ENCODE assay signal across 1 cellular context in genomic region chr6:27136978-27137814, GRCh38.
TF ChIP-seq lines count a peak whose summit lies in the region.

No MANE protein-coding gene starts in this region.

TF ChIP-seq in K562, 482 proteins besides CTCF, POLR2A, EP300 and RAD21:
- TF ChIP-seq CEBPB (tag; IDR thresholded peaks at IDR 0.05), result peak; percentile 91
- TF ChIP-seq TRIM28 (IDR thresholded peaks at IDR 0.05), result no peak
- TF ChIP-seq, protein P1, sequence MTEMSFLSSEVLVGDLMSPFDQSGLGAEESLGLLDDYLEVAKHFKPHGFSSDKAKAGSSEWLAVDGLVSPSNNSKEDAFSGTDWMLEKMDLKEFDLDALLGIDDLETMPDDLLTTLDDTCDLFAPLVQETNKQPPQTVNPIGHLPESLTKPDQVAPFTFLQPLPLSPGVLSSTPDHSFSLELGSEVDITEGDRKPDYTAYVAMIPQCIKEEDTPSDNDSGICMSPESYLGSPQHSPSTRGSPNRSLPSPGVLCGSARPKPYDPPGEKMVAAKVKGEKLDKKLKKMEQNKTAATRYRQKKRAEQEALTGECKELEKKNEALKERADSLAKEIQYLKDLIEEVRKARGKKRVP (CRISPR knock-in tag; IDR thresholded peaks at IDR 0.05), result 0 out of 2 replicates have a peak, but pooled peaks have one; percentile 4
- TF ChIP-seq POLR2AphosphoS5 (IDR thresholded peaks at IDR 0.05; ENCODE audit: control insufficient read depth, insufficient read depth, low read depth, low read length), result peak; percentile 35; the same call in 1 of the 2 replicates
- TF ChIP-seq ZFPM2 (CRISPR knock-in tag; IDR thresholded peaks at IDR 0.05), result 0 out of 2 replicates have a peak, but pooled peaks have one; percentile 30
- peak; percentile 47 for TF ChIP-seq RBFOX2 (IDR thresholded peaks at IDR 0.05; ENCODE audit: low read depth, low read length)
- TF ChIP-seq, protein P2, sequence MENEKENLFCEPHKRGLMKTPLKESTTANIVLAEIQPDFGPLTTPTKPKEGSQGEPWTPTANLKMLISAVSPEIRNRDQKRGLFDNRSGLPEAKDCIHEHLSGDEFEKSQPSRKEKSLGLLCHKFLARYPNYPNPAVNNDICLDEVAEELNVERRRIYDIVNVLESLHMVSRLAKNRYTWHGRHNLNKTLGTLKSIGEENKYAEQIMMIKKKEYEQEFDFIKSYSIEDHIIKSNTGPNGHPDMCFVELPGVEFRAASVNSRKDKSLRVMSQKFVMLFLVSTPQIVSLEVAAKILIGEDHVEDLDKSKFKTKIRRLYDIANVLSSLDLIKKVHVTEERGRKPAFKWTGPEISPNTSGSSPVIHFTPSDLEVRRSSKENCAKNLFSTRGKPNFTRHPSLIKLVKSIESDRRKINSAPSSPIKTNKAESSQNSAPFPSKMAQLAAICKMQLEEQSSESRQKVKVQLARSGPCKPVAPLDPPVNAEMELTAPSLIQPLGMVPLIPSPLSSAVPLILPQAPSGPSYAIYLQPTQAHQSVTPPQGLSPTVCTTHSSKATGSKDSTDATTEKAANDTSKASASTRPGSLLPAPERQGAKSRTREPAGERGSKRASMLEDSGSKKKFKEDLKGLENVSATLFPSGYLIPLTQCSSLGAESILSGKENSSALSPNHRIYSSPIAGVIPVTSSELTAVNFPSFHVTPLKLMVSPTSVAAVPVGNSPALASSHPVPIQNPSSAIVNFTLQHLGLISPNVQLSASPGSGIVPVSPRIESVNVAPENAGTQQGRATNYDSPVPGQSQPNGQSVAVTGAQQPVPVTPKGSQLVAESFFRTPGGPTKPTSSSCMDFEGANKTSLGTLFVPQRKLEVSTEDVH (IDR thresholded peaks at IDR 0.05; ENCODE audit: low read depth, partially characterized antibody), result peak; percentile 17
- TF ChIP-seq MXI1 (IDR thresholded peaks at IDR 0.05; ENCODE audit: low read depth, low read length), result 0 out of 2 replicates have a peak, but pooled peaks have one; percentile 14
- TF ChIP-seq CEBPG (CRISPR knock-in tag; IDR thresholded peaks at IDR 0.05), result no peak
- TF ChIP-seq CEBPG (tag; conservative IDR thresholded peaks at IDR 0.05 in 1 of 2, IDR thresholded peaks at IDR 0.05 in 1 of 2), result peak; percentile 62 to 63; a peak in 3 of 4 replicates
- no peak for TF ChIP-seq POLR2H (tag; IDR thresholded peaks at IDR 0.05; ENCODE audit: low read depth)
- TF ChIP-seq, protein P3, sequence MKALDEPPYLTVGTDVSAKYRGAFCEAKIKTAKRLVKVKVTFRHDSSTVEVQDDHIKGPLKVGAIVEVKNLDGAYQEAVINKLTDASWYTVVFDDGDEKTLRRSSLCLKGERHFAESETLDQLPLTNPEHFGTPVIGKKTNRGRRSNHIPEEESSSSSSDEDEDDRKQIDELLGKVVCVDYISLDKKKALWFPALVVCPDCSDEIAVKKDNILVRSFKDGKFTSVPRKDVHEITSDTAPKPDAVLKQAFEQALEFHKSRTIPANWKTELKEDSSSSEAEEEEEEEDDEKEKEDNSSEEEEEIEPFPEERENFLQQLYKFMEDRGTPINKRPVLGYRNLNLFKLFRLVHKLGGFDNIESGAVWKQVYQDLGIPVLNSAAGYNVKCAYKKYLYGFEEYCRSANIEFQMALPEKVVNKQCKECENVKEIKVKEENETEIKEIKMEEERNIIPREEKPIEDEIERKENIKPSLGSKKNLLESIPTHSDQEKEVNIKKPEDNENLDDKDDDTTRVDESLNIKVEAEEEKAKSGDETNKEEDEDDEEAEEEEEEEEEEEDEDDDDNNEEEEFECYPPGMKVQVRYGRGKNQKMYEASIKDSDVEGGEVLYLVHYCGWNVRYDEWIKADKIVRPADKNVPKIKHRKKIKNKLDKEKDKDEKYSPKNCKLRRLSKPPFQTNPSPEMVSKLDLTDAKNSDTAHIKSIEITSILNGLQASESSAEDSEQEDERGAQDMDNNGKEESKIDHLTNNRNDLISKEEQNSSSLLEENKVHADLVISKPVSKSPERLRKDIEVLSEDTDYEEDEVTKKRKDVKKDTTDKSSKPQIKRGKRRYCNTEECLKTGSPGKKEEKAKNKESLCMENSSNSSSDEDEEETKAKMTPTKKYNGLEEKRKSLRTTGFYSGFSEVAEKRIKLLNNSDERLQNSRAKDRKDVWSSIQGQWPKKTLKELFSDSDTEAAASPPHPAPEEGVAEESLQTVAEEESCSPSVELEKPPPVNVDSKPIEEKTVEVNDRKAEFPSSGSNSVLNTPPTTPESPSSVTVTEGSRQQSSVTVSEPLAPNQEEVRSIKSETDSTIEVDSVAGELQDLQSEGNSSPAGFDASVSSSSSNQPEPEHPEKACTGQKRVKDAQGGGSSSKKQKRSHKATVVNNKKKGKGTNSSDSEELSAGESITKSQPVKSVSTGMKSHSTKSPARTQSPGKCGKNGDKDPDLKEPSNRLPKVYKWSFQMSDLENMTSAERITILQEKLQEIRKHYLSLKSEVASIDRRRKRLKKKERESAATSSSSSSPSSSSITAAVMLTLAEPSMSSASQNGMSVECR (CRISPR knock-in tag; IDR thresholded peaks at IDR 0.05), result no peak
- TF ChIP-seq, protein P4, sequence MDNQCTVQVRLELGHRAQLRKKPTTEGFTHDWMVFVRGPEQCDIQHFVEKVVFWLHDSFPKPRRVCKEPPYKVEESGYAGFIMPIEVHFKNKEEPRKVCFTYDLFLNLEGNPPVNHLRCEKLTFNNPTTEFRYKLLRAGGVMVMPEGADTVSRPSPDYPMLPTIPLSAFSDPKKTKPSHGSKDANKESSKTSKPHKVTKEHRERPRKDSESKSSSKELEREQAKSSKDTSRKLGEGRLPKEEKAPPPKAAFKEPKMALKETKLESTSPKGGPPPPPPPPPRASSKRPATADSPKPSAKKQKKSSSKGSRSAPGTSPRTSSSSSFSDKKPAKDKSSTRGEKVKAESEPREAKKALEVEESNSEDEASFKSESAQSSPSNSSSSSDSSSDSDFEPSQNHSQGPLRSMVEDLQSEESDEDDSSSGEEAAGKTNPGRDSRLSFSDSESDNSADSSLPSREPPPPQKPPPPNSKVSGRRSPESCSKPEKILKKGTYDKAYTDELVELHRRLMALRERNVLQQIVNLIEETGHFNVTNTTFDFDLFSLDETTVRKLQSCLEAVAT (IDR thresholded peaks at IDR 0.05), result peak; percentile 14 to 31; a peak in 2 of 4 replicates
- peak; percentile 27 for TF ChIP-seq U2AF1 (optimal IDR thresholded peaks at IDR 0.05; ENCODE audit: low read depth, low read length)
- TF ChIP-seq SIN3A (IDR thresholded peaks at IDR 0.05; ENCODE audit: borderline replicate concordance in 2 of 2, control insufficient read depth in 1 of 2, low read depth in 2 of 2, low read length in 2 of 2), result peak in 1 of 2 experiments; percentile 33; a peak in 1 of 4 replicates
- no peak for TF ChIP-seq ZNF217 (CRISPR knock-in tag; IDR thresholded peaks at IDR 0.05)
- no peak for TF ChIP-seq MAFK (IDR thresholded peaks at IDR 0.05; ENCODE audit: low read length)
- TF ChIP-seq HDAC3 (IDR thresholded peaks at IDR 0.05; ENCODE audit: borderline replicate concordance, partially characterized antibody), result peak; percentile 16
- no peak for TF ChIP-seq ERF (CRISPR knock-in tag; IDR thresholded peaks at IDR 0.05)
- TF ChIP-seq, protein P5, sequence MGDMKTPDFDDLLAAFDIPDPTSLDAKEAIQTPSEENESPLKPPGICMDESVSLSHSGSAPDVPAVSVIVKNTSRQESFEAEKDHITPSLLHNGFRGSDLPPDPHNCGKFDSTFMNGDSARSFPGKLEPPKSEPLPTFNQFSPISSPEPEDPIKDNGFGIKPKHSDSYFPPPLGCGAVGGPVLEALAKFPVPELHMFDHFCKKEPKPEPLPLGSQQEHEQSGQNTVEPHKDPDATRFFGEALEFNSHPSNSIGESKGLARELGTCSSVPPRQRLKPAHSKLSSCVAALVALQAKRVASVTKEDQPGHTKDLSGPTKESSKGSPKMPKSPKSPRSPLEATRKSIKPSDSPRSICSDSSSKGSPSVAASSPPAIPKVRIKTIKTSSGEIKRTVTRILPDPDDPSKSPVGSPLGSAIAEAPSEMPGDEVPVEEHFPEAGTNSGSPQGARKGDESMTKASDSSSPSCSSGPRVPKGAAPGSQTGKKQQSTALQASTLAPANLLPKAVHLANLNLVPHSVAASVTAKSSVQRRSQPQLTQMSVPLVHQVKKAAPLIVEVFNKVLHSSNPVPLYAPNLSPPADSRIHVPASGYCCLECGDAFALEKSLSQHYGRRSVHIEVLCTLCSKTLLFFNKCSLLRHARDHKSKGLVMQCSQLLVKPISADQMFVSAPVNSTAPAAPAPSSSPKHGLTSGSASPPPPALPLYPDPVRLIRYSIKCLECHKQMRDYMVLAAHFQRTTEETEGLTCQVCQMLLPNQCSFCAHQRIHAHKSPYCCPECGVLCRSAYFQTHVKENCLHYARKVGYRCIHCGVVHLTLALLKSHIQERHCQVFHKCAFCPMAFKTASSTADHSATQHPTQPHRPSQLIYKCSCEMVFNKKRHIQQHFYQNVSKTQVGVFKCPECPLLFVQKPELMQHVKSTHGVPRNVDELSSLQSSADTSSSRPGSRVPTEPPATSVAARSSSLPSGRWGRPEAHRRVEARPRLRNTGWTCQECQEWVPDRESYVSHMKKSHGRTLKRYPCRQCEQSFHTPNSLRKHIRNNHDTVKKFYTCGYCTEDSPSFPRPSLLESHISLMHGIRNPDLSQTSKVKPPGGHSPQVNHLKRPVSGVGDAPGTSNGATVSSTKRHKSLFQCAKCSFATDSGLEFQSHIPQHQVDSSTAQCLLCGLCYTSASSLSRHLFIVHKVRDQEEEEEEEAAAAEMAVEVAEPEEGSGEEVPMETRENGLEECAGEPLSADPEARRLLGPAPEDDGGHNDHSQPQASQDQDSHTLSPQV (IDR thresholded peaks at IDR 0.05), result 0 out of 2 replicates have a peak, but pooled peaks have one; percentile 13
- peak; percentile 71 for TF ChIP-seq SUPT5H (IDR thresholded peaks at IDR 0.05)
- TF ChIP-seq POLR2B (IDR thresholded peaks at IDR 0.05; ENCODE audit: low read depth, partially characterized antibody), result peak; percentile 14
- TF ChIP-seq TAF9B (IDR thresholded peaks at IDR 0.05; ENCODE audit: partially characterized antibody), result peak; percentile 9
- TF ChIP-seq CHD2 (IDR thresholded peaks at IDR 0.05; ENCODE audit: low read depth, low read length), result 0 out of 2 replicates have a peak, but pooled peaks have one; percentile 4
- TF ChIP-seq MECOM (CRISPR knock-in tag; IDR thresholded peaks at IDR 0.05), result peak; percentile 72
- no peak for TF ChIP-seq KDM5B (IDR thresholded peaks at IDR 0.05; ENCODE audit: insufficient replicate concordance, low read depth, low read length)
- no peak for TF ChIP-seq ZNF354B (CRISPR knock-in tag; IDR thresholded peaks at IDR 0.05)
- TF ChIP-seq, protein P6, sequence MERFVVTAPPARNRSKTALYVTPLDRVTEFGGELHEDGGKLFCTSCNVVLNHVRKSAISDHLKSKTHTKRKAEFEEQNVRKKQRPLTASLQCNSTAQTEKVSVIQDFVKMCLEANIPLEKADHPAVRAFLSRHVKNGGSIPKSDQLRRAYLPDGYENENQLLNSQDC (CRISPR knock-in tag; IDR thresholded peaks at IDR 0.05), result peak; percentile 5; the same call in 1 of the 2 replicates
- TF ChIP-seq FIP1L1 (IDR thresholded peaks at IDR 0.05; ENCODE audit: low read depth, low read length, poor library complexity, severe bottlenecking), result peak; percentile 21
- TF ChIP-seq POU5F1 (IDR thresholded peaks at IDR 0.05; ENCODE audit: borderline replicate concordance, low read depth, low read length, partially characterized antibody), result no peak
- peak; percentile 72; the same call in 1 of the 2 replicates for TF ChIP-seq RFX5 (IDR thresholded peaks at IDR 0.05; ENCODE audit: low read depth, low read length)
- peak; percentile 50 for TF ChIP-seq SMAD1 (IDR thresholded peaks at IDR 0.05; ENCODE audit: low read depth, low read length, partially characterized antibody)
- TF ChIP-seq DPF2 (IDR thresholded peaks at IDR 0.05), result 0 out of 2 replicates have a peak, but pooled peaks have one; percentile 22
- TF ChIP-seq STAT5B (CRISPR knock-in tag; IDR thresholded peaks at IDR 0.05), result no peak
- peak; percentile 46; the same call in 1 of the 2 replicates for TF ChIP-seq RAD51 (IDR thresholded peaks at IDR 0.05; ENCODE audit: borderline replicate concordance, low read depth)
- 0 out of 2 replicates have a peak, but pooled peaks have one; percentile 10 for TF ChIP-seq NCOR1 (IDR thresholded peaks at IDR 0.05)
